Comparison of ENCODE assay signal across 1 cellular context in genomic region chr6:109381747-109382575, GRCh38.
TF ChIP-seq lines count a peak whose summit lies in the region.

Gene CD164, minus strand, starts transcription at chr6:109382467. Its CDS starts 89 bp downstream, at chr6:109382378.

TF ChIP-seq in GM12878, 131 proteins besides CTCF, POLR2A, EP300 and RAD21 (continued from another document):
- TF ChIP-seq NFXL1 (IDR thresholded peaks at IDR 0.05; ENCODE audit: borderline replicate concordance) (no peak), LARP7 (IDR thresholded peaks at IDR 0.05) (peak; percentile 92), ZZZ3 (IDR thresholded peaks at IDR 0.05; ENCODE audit: control insufficient read depth, insufficient read length, low read depth) (no peak), RAD51 (IDR thresholded peaks at IDR 0.05) (no peak), ZNF274 (IDR thresholded peaks at IDR 0.05; ENCODE audit: insufficient read depth, insufficient read length) (no peak), NFIC (IDR thresholded peaks at IDR 0.05; ENCODE audit: low read depth, low read length) (no peak), BMI1 (IDR thresholded peaks at IDR 0.05; ENCODE audit: borderline replicate concordance) (no peak), MYC (IDR thresholded peaks at IDR 0.05; ENCODE audit: insufficient read depth, insufficient read length, insufficient replicate concordance, low read length, severe bottlenecking) (no peak), ETV6 (conservative IDR thresholded peaks at IDR 0.05 in 1 of 2, IDR thresholded peaks at IDR 0.05 in 1 of 2; ENCODE audit: borderline replicate concordance in 1 of 2, low read depth in 1 of 2) (peak in 1 of 2 experiments; percentile 80; a peak in 2 of 4 replicates), PML (IDR thresholded peaks at IDR 0.05; ENCODE audit: low read length) (peak; percentile 26; the same call in 1 of the 2 replicates), NFYA (IDR thresholded peaks at IDR 0.05; ENCODE audit: borderline replicate concordance, low read depth, low read length) (no peak), SUZ12 (IDR thresholded peaks at IDR 0.05; ENCODE audit: unreplicated experiment) (no peak), RBBP5 (conservative IDR thresholded peaks at IDR 0.05) (no peak), JUNB (IDR thresholded peaks at IDR 0.05) (no peak), YY1 (IDR thresholded peaks at IDR 0.05; ENCODE audit: low read depth, low read length) (peak; percentile 91), USF2 (IDR thresholded peaks at IDR 0.05; ENCODE audit: borderline replicate concordance, low read depth, low read length) (peak; percentile 48; the same call in 1 of the 2 replicates), DPF2 (IDR thresholded peaks at IDR 0.05) (peak; percentile 72; the same call in 1 of the 2 replicates), ZNF217 (IDR thresholded peaks at IDR 0.05) (no peak), E2F8 (IDR thresholded peaks at IDR 0.05; ENCODE audit: low read depth, partially characterized antibody) (no peak), RB1 (IDR thresholded peaks at IDR 0.05; ENCODE audit: borderline replicate concordance) (peak; percentile 36; the same call in 1 of the 2 replicates)
- TF ChIP-seq, protein P1, sequence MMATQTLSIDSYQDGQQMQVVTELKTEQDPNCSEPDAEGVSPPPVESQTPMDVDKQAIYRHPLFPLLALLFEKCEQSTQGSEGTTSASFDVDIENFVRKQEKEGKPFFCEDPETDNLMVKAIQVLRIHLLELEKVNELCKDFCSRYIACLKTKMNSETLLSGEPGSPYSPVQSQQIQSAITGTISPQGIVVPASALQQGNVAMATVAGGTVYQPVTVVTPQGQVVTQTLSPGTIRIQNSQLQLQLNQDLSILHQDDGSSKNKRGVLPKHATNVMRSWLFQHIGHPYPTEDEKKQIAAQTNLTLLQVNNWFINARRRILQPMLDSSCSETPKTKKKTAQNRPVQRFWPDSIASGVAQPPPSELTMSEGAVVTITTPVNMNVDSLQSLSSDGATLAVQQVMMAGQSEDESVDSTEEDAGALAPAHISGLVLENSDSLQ (IDR thresholded peaks at IDR 0.05) = no peak
- TF ChIP-seq, protein P2, sequence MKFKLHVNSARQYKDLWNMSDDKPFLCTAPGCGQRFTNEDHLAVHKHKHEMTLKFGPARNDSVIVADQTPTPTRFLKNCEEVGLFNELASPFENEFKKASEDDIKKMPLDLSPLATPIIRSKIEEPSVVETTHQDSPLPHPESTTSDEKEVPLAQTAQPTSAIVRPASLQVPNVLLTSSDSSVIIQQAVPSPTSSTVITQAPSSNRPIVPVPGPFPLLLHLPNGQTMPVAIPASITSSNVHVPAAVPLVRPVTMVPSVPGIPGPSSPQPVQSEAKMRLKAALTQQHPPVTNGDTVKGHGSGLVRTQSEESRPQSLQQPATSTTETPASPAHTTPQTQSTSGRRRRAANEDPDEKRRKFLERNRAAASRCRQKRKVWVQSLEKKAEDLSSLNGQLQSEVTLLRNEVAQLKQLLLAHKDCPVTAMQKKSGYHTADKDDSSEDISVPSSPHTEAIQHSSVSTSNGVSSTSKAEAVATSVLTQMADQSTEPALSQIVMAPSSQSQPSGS (IDR thresholded peaks at IDR 0.05; ENCODE audit: low read length) = no peak; the same call in 1 of the 2 replicates
- TF ChIP-seq, protein P3, sequence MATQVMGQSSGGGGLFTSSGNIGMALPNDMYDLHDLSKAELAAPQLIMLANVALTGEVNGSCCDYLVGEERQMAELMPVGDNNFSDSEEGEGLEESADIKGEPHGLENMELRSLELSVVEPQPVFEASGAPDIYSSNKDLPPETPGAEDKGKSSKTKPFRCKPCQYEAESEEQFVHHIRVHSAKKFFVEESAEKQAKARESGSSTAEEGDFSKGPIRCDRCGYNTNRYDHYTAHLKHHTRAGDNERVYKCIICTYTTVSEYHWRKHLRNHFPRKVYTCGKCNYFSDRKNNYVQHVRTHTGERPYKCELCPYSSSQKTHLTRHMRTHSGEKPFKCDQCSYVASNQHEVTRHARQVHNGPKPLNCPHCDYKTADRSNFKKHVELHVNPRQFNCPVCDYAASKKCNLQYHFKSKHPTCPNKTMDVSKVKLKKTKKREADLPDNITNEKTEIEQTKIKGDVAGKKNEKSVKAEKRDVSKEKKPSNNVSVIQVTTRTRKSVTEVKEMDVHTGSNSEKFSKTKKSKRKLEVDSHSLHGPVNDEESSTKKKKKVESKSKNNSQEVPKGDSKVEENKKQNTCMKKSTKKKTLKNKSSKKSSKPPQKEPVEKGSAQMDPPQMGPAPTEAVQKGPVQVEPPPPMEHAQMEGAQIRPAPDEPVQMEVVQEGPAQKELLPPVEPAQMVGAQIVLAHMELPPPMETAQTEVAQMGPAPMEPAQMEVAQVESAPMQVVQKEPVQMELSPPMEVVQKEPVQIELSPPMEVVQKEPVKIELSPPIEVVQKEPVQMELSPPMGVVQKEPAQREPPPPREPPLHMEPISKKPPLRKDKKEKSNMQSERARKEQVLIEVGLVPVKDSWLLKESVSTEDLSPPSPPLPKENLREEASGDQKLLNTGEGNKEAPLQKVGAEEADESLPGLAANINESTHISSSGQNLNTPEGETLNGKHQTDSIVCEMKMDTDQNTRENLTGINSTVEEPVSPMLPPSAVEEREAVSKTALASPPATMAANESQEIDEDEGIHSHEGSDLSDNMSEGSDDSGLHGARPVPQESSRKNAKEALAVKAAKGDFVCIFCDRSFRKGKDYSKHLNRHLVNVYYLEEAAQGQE (IDR thresholded peaks at IDR 0.05; ENCODE audit: low read depth, low read length) = no peak
- TF ChIP-seq, protein P4, sequence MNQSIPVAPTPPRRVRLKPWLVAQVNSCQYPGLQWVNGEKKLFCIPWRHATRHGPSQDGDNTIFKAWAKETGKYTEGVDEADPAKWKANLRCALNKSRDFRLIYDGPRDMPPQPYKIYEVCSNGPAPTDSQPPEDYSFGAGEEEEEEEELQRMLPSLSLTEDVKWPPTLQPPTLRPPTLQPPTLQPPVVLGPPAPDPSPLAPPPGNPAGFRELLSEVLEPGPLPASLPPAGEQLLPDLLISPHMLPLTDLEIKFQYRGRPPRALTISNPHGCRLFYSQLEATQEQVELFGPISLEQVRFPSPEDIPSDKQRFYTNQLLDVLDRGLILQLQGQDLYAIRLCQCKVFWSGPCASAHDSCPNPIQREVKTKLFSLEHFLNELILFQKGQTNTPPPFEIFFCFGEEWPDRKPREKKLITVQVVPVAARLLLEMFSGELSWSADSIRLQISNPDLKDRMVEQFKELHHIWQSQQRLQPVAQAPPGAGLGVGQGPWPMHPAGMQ (IDR thresholded peaks at IDR 0.05; ENCODE audit: borderline replicate concordance) = no peak
- TF ChIP-seq, protein P5, sequence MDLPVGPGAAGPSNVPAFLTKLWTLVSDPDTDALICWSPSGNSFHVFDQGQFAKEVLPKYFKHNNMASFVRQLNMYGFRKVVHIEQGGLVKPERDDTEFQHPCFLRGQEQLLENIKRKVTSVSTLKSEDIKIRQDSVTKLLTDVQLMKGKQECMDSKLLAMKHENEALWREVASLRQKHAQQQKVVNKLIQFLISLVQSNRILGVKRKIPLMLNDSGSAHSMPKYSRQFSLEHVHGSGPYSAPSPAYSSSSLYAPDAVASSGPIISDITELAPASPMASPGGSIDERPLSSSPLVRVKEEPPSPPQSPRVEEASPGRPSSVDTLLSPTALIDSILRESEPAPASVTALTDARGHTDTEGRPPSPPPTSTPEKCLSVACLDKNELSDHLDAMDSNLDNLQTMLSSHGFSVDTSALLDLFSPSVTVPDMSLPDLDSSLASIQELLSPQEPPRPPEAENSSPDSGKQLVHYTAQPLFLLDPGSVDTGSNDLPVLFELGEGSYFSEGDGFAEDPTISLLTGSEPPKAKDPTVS (IDR thresholded peaks at IDR 0.05; ENCODE audit: low read depth, low read length) = no peak
TF ChIP-seq in GM12878: peak in this region for 37.
